ENCODE assay signal across 20 cellular contexts in the genomic region with DNA sequence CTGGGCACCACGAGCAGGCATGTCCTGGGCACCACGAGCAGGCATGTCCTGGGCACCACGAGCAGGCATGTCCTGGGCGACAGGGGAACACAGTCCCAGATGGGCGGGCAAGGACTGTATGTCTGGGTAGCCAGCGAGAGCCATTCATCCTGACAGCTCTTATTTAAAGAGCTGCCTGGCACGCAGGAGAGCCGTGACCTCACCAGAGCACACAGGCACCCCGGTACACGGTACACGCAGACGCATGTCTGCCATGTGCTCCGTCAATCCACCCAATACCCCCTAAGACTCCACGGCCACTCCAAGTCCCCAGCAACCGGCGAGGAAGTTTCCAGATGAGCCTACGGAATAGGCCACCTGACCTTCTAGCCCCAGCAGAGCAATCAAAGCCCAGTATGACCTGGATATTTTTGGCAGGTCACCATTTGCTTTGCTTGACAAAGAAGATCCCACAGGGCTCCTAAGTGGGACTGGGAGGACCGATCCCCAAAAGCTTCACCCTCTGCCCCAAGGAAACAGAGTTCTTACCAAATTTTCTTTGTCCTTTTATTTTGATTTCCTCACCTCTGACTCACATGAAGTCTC. TPM values are rescaled to one million over a fixed set of nuclear protein-coding genes. Genes with fewer than 3 reads are reported as not detected.
A peak's percentile ranks its signal among the peaks of the same experiment; 100 is the strongest.
DNase-seq lines count a peak whose midpoint lies in the region; ATAC-seq, FAIRE-seq and TF ChIP-seq lines count a peak whose summit lies in the region.
"Had no signal": no experiment of that assay in that cellular context is flagged by ENCODE, and none has a peak within 500 bp of the region (broad histone marks: within the 10 kb centered on the region; RNA-seq: fewer than 3 reads in every experiment).

No MANE protein-coding gene starts in this region.

- peaks cover 2 to 15% of the 10 kb centered on the region in 2 donors for H3K4me1 ChIP-seq in small intestine (ENCODE audit: control insufficient read depth in 2 of 2, insufficient read depth in 1 of 2, low read depth in 1 of 2, low read length in 1 of 2)
- H3K4me1 ChIP-seq: BE2C, SJCRH30 had no signal

- H3K9me3 ChIP-seq in small intestine (ENCODE audit: control insufficient read depth, low read depth) = no peaks in the 10 kb centered on the region
- H3K9me3 ChIP-seq: BE2C, Peyer's patch, SJCRH30 had no signal

- 19 to 81% (median 46%) methylated on average over 16 to 18 of the region's 18 CpGs for WGBS in small intestine, 3 donors

- H3K27me3 ChIP-seq in small intestine (ENCODE audit: control insufficient read depth in 2 of 2, insufficient read depth in 2 of 2, low read length in 2 of 2) = no peaks in the 10 kb centered on the region
- H3K27me3 ChIP-seq: BE2C, Peyer's patch had no signal

- TF ChIP-seq CTCF in VCaP (conservative IDR thresholded peaks at IDR 0.05) (no peak), GM20000 (IDR thresholded peaks at IDR 0.05; ENCODE audit: extremely low read depth, missing control alignments) (no peak)

- H3K4me3 ChIP-seq in small intestine (ENCODE audit: low read depth in 1 of 2, low read length in 2 of 2) = no peak overlapping the region
- H3K4me3 ChIP-seq: Peyer's patch, SJCRH30 had no signal

- DNase-seq in Right ventricle myocardium superior = peak; percentile 69
- DNase-seq in left lobe of liver (ENCODE audit: low spot score) = no peak
- DNase-seq in small intestine = peak; percentile 41
- no peak for DNase-seq in stimulated activated CD4-positive, alpha-beta T cell treated with anti-CD3 and anti-CD28 coated beads, Interleukin-4, amount 100 ng/mL, for 4 hours
- no peak for DNase-seq in GM20000 (ENCODE audit: low spot score)
- DNase-seq: BE2C; CD4-positive, alpha-beta memory T cell; DMS79 treated with DMSO at 0.1 percent for 48 hours; GOT3; Karpas-422; NCI-H1436; NCI-H2081; Peyer's patch; SJCRH30 had no signal

- peak overlapping the region; percentile 11; the same call in 1 of the 2 replicates for H3K27ac ChIP-seq in VCaP
- H3K27ac ChIP-seq in small intestine (ENCODE audit: low read depth in 1 of 2, low read length in 1 of 2) = peak overlapping the region in 1 of 2 donors; percentile 61
- H3K27ac ChIP-seq: SJCRH30 had no signal

- intact Hi-C loops in Right ventricle myocardium superior (cut with DNase I) = no loop called here

- no peak for FAIRE-seq in small intestine (lab: Jason Lieb, UNC)
- FAIRE-seq: D721Med, G401.6, GM12891 had no signal

- H3K36me3 ChIP-seq in small intestine (ENCODE audit: control insufficient read depth in 2 of 2, insufficient read depth in 2 of 2, low read length in 2 of 2) = no peaks in the 10 kb centered on the region
- H3K36me3 ChIP-seq: BE2C, SJCRH30 had no signal

- peak; percentile 70 for ATAC-seq in Right ventricle myocardium superior (ENCODE audit: poor library complexity)
- ATAC-seq in left lobe of liver = peak; percentile 73
- no peak for ATAC-seq in GM18907 (IDR thresholded peaks at IDR 0.05; ENCODE audit: unreplicated experiment)
- ATAC-seq in HG03432 (IDR thresholded peaks at IDR 0.05; ENCODE audit: unreplicated experiment) = no peak

RNA-seq across cellular contexts. Expression of a gene that starts 51.7 kb away (rescaled TPM):
- total RNA-seq in Right ventricle myocardium superior (50.3 TPM), left lobe of liver (4.8 TPM)
- polyA plus RNA-seq in small intestine = 10 to 100 TPM; 13.5 to 23.0 (median 15.4) TPM

Comparison
In these comparisons a context has a peak if more than half of its experiments do, and no peak if none do; other contexts are left out.
1. ATAC-seq: peak in Right ventricle myocardium superior (single experiment) and left lobe of liver (single experiment); none in GM18907 (single experiment) and HG03432 (single experiment).
2. DNase-seq: peak in Right ventricle myocardium superior (single experiment) and small intestine (single experiment); none in left lobe of liver (single experiment), stimulated activated CD4-positive, alpha-beta T cell treated with anti-CD3 and anti-CD28 coated beads, Interleukin-4, amount 100 ng/mL, for 4 hours (0 of 2) and GM20000 (single experiment).